Comparison of ENCODE assay signal across 19 cellular contexts in the genomic region with DNA sequence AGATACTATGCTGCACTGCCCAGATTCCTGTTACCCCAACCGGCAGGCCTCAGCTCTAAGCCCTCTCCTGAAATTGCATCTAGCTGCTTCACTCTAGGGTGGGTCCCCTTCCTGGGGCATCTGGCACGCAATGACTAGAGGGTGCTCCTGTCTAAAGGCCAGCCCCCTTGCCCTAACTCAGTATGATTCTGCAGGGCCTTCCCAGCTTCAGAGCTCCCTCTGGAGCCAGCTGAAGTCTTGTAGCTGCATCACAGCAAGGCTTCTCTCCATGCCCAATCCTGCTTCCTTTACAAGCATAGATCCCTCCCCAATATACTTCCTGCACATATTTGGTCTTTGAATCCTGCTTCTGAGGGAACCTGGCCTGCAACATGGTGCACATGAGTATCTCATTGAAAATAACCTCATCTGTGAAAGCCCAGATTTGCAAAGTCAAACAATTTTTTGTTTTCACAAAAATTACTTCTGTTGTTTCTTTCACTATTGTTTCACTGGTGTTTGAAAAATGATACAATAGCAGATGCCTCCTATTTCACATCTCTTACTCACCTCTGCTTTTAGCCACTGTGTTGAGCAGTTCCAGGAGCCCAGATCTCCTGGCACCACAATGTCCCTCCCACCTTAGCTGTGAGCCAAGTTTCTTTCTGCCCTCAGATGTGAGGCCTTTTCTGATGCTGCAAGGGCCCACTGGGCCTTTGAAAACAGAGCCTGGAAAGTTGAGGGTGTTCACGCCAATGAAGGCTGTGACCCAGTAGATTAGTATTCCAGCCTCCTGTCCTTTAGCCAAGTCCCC.
DNase-seq lines count a peak whose midpoint lies in the region; ATAC-seq and TF ChIP-seq lines count a peak whose summit lies in the region.
"Had no signal": no experiment of that assay in that cellular context is flagged by ENCODE, and none has a peak within 500 bp of the region (broad histone marks: within the 10 kb centered on the region; RNA-seq: fewer than 3 reads in every experiment).

No MANE protein-coding gene starts in this region.

- no peaks in the 10 kb centered on the region for H3K27me3 ChIP-seq in PC-3 (ENCODE audit: low read length)
- H3K27me3 ChIP-seq in left ventricle myocardium inferior (ENCODE audit: low read depth): no peaks in the 10 kb centered on the region
- H3K27me3 ChIP-seq: ascending aorta had no signal

- H3K4me3 ChIP-seq in PC-3 (ENCODE audit: low read length) (no peak overlapping the region), left ventricle myocardium inferior (no peak overlapping the region)
- H3K4me3 ChIP-seq: ascending aorta; BLaER1 treated with 17β-estradiol and CSF1 and Interleukin-3, amounts not matched to agents 10 nM and 100 nM; smooth muscle cell had no signal

- no peaks in the 10 kb centered on the region for H3K79me2 ChIP-seq in PC-3 (ENCODE audit: low read length)

- CTCF ChIA-PET in PC-3 (lab: Charles Lee): no interaction called here

- H3K4me1 ChIP-seq in PC-3 (ENCODE audit: insufficient read depth, low read length): no peaks in the 10 kb centered on the region
- H3K4me1 ChIP-seq in left ventricle myocardium inferior: peaks cover 11% of the 10 kb centered on the region
- H3K4me1 ChIP-seq: ascending aorta had no signal

- no peaks in the 10 kb centered on the region for H4K20me1 ChIP-seq in PC-3 (ENCODE audit: low read length)
- H4K20me1 ChIP-seq: BLaER1 treated with 17β-estradiol and CSF1 and Interleukin-3, amounts not matched to agents 10 nM and 100 nM had no signal

- peaks cover 17% of the 10 kb centered on the region for H3K27me3 Mint-ChIP-seq in activated T-helper 1 cell treated with anti-CD3 and anti-CD28 coated beads, Interleukin-12 subunit alpha, Interleukin-12 subunit beta, Interleukin-2, Interleukin-4 antibody, amounts not matched to agents 30 ng/mL and 10 ng/mL and 1 ng/mL, durations not matched to agents 14 hours and 24 hours and 36 hours (ENCODE audit: insufficient read depth)
- H3K27me3 Mint-ChIP-seq in activated naive CD8-positive, alpha-beta T cell treated with anti-CD3 and anti-CD28 coated beads, Interleukin-2, amount 50 U/mL, for 24 hours: peaks cover 11% of the 10 kb centered on the region
- H3K27me3 Mint-ChIP-seq: stimulated activated memory B cell treated with anti-CD40 and anti-IgM and Interleukin-4, amounts not matched to agents 10 μg/mL and 1 μg/mL and 100 μg/mL, for 72 hours had no signal

- BruUV-seq in PC-3 (replicated peaks; lab: Mats Ljungman, UMichigan): no TSS peak

- H3K4me1 Mint-ChIP-seq in activated T-helper 1 cell treated with anti-CD3 and anti-CD28 coated beads, Interleukin-12 subunit alpha, Interleukin-12 subunit beta, Interleukin-2, Interleukin-4 antibody, amounts not matched to agents 30 ng/mL and 10 ng/mL and 1 ng/mL, durations not matched to agents 14 hours and 24 hours and 36 hours (ENCODE audit: low read depth): peaks cover 6% of the 10 kb centered on the region
- H3K4me1 Mint-ChIP-seq in activated naive CD8-positive, alpha-beta T cell treated with anti-CD3 and anti-CD28 coated beads, Interleukin-2, amount 50 U/mL, for 24 hours: no peaks in the 10 kb centered on the region
- H3K4me1 Mint-ChIP-seq: stimulated activated memory B cell treated with anti-CD40 and anti-IgM and Interleukin-4, amounts not matched to agents 10 μg/mL and 1 μg/mL and 100 μg/mL, for 72 hours had no signal

- H3K27ac ChIP-seq in PC-3 (ENCODE audit: low read length) (no peak overlapping the region), left ventricle myocardium inferior (replicated peaks) (peak overlapping the region; percentile 29)
- H3K27ac ChIP-seq: ascending aorta; BLaER1 treated with 17β-estradiol and CSF1 and Interleukin-3, amounts not matched to agents 10 nM and 100 nM; WERI-Rb-1 had no signal

- H2AFZ ChIP-seq in PC-3 (ENCODE audit: low read length): no peak overlapping the region

- no peaks in the 10 kb centered on the region for H3K9me2 ChIP-seq in PC-3 (replicated peaks; ENCODE audit: low read length)

- H3K9ac ChIP-seq in PC-3 (ENCODE audit: low read length): no peak overlapping the region
- H3K9ac ChIP-seq: BLaER1 treated with 17β-estradiol and CSF1 and Interleukin-3, amounts not matched to agents 10 nM and 100 nM had no signal

- no peak overlapping the region for H3K27ac Mint-ChIP-seq in activated T-helper 1 cell treated with anti-CD3 and anti-CD28 coated beads, Interleukin-12 subunit alpha, Interleukin-12 subunit beta, Interleukin-2, Interleukin-4 antibody, amounts not matched to agents 30 ng/mL and 10 ng/mL and 1 ng/mL, durations not matched to agents 14 hours and 24 hours and 36 hours
- no peak overlapping the region for H3K27ac Mint-ChIP-seq in activated naive CD8-positive, alpha-beta T cell treated with anti-CD3 and anti-CD28 coated beads, Interleukin-2, amount 50 U/mL, for 24 hours
- H3K27ac Mint-ChIP-seq: activated naive CD4-positive, alpha-beta T cell treated with anti-CD3 and anti-CD28 coated beads, Interleukin-2, amount 50 U/mL, for 72 hours; activated T-helper 2 cell treated with anti-CD3 and anti-CD28 coated beads, Interferon-gamma antibody, Interleukin-2, Interleukin-4, amounts not matched to agents 10 μg/mL and 5 μg/mL and 100 μg/mL, durations not matched to agents 14 hours and 24 hours and 36 hours; dendritic cell treated with granulocyte-macrophage colony-stimulating factor and Interleukin-4, amounts not matched to agents 40 ng/mL and 50 ng/mL, for 4 days; stimulated activated memory B cell treated with anti-CD40 and anti-IgM and Interleukin-4, amounts not matched to agents 10 μg/mL and 1 μg/mL and 100 μg/mL, for 72 hours had no signal

- no peak overlapping the region for H3K4me3 Mint-ChIP-seq in activated T-helper 1 cell treated with anti-CD3 and anti-CD28 coated beads, Interleukin-12 subunit alpha, Interleukin-12 subunit beta, Interleukin-2, Interleukin-4 antibody, amounts not matched to agents 30 ng/mL and 10 ng/mL and 1 ng/mL, durations not matched to agents 14 hours and 24 hours and 36 hours
- H3K4me3 Mint-ChIP-seq in activated naive CD8-positive, alpha-beta T cell treated with anti-CD3 and anti-CD28 coated beads, Interleukin-2, amount 50 U/mL, for 24 hours: no peak overlapping the region
- H3K4me3 Mint-ChIP-seq: dendritic cell treated with granulocyte-macrophage colony-stimulating factor and Interleukin-4, amounts not matched to agents 40 ng/mL and 50 ng/mL, for 4 days; stimulated activated memory B cell treated with anti-CD40 and anti-IgM and Interleukin-4, amounts not matched to agents 10 μg/mL and 1 μg/mL and 100 μg/mL, for 72 hours had no signal

- intact Hi-C loops in Right ventricle myocardium inferior (cut with DNase I): no loop called here
- intact Hi-C loops in cardiac septum (cut with DNase I): no loop called here
- intact Hi-C loops in PC-3 (cut with micrococcal nuclease): no loop called here
- intact Hi-C loops in left ventricle myocardium inferior (cut with micrococcal nuclease): no loop called here
- intact Hi-C loops in activated T-helper 1 cell treated with anti-CD3 and anti-CD28 coated beads, Interleukin-12 subunit alpha, Interleukin-12 subunit beta, Interleukin-2, Interleukin-4 antibody, amounts not matched to agents 30 ng/mL and 10 ng/mL and 1 ng/mL, durations not matched to agents 14 hours and 24 hours and 36 hours (cut with micrococcal nuclease): no loop called here

- no peaks in the 10 kb centered on the region for H3K36me3 ChIP-seq in PC-3 (ENCODE audit: low read depth, low read length)
- no peaks in the 10 kb centered on the region for H3K36me3 ChIP-seq in left ventricle myocardium inferior
- H3K36me3 ChIP-seq: ascending aorta; BLaER1 treated with 17β-estradiol and CSF1 and Interleukin-3, amounts not matched to agents 10 nM and 100 nM; WERI-Rb-1 had no signal

- DNase-seq in Right ventricle myocardium inferior (ENCODE audit: missing footprints): no peak
- DNase-seq in cardiac septum (ENCODE audit: low spot score): no peak
- DNase-seq in PC-3: no peak
- no peak for DNase-seq in left ventricle myocardium inferior
- no peak for DNase-seq in activated T-helper 1 cell treated with anti-CD3 and anti-CD28 coated beads, Interleukin-12 subunit alpha, Interleukin-12 subunit beta, Interleukin-2, Interleukin-4 antibody, amounts not matched to agents 30 ng/mL and 10 ng/mL and 1 ng/mL, durations not matched to agents 14 hours and 24 hours and 36 hours (ENCODE audit: low spot score)
- DNase-seq in activated naive CD8-positive, alpha-beta T cell treated with anti-CD3 and anti-CD28 coated beads, Interleukin-2, amount 50 U/mL, for 24 hours: no peak
- DNase-seq: caudate nucleus, EL, mammary epithelial cell, NCI-H1417, WERI-Rb-1 had no signal

- POLR2A ChIA-PET in PC-3 (lab: Charles Lee; ENCODE audit: unreplicated experiment): no interaction called here

- peak; percentile 48 for ATAC-seq in Right ventricle myocardium inferior
- ATAC-seq in PC-3: peak; percentile 27; the same call in 1 of the 2 replicates
- no peak for ATAC-seq in activated naive CD8-positive, alpha-beta T cell treated with anti-CD3 and anti-CD28 coated beads, Interleukin-2, amount 50 U/mL, for 24 hours
- no peak for ATAC-seq in GM18517 (IDR thresholded peaks at IDR 0.05; ENCODE audit: unreplicated experiment)
- ATAC-seq: stimulated activated memory B cell treated with anti-CD40 and anti-IgM and Interleukin-4, amounts not matched to agents 10 μg/mL and 1 μg/mL and 100 μg/mL, for 72 hours had no signal

- no peak for TF ChIP-seq CTCF in PC-3 (conservative IDR thresholded peaks at IDR 0.05; ENCODE audit: low read depth, low read length)
- TF ChIP-seq CTCF in left ventricle myocardium inferior (IDR thresholded peaks at IDR 0.05; ENCODE audit: borderline replicate concordance): no peak

- no peaks in the 10 kb centered on the region for H3K36me3 Mint-ChIP-seq in activated T-helper 1 cell treated with anti-CD3 and anti-CD28 coated beads, Interleukin-12 subunit alpha, Interleukin-12 subunit beta, Interleukin-2, Interleukin-4 antibody, amounts not matched to agents 30 ng/mL and 10 ng/mL and 1 ng/mL, durations not matched to agents 14 hours and 24 hours and 36 hours (ENCODE audit: low read depth)
- no peaks in the 10 kb centered on the region for H3K36me3 Mint-ChIP-seq in activated naive CD8-positive, alpha-beta T cell treated with anti-CD3 and anti-CD28 coated beads, Interleukin-2, amount 50 U/mL, for 24 hours (ENCODE audit: low read depth)
- H3K36me3 Mint-ChIP-seq: activated naive CD4-positive, alpha-beta T cell treated with anti-CD3 and anti-CD28 coated beads, Interleukin-2, amount 50 U/mL, for 72 hours; stimulated activated memory B cell treated with anti-CD40 and anti-IgM and Interleukin-4, amounts not matched to agents 10 μg/mL and 1 μg/mL and 100 μg/mL, for 72 hours had no signal

- no peaks in the 10 kb centered on the region for H3F3A ChIP-seq in PC-3 (ENCODE audit: low read length, unreplicated experiment)

- peaks cover 5% of the 10 kb centered on the region for H3K9me3 Mint-ChIP-seq in activated T-helper 1 cell treated with anti-CD3 and anti-CD28 coated beads, Interleukin-12 subunit alpha, Interleukin-12 subunit beta, Interleukin-2, Interleukin-4 antibody, amounts not matched to agents 30 ng/mL and 10 ng/mL and 1 ng/mL, durations not matched to agents 14 hours and 24 hours and 36 hours
- H3K9me3 Mint-ChIP-seq in activated naive CD8-positive, alpha-beta T cell treated with anti-CD3 and anti-CD28 coated beads, Interleukin-2, amount 50 U/mL, for 24 hours: peaks cover 4% of the 10 kb centered on the region

- H3K4me2 ChIP-seq in PC-3 (ENCODE audit: low read length): no peak overlapping the region
- H3K4me2 ChIP-seq: smooth muscle cell had no signal

- no peaks in the 10 kb centered on the region for H3K9me3 ChIP-seq in PC-3 (ENCODE audit: low read length)
- H3K9me3 ChIP-seq in left ventricle myocardium inferior (replicated peaks): peaks cover 6% of the 10 kb centered on the region
- H3K9me3 ChIP-seq: ascending aorta had no signal

Comparison
In these comparisons a context has a peak if more than half of its experiments do, and no peak if none do; other contexts are left out.
1. ATAC-seq: peak in Right ventricle myocardium inferior (single experiment) and PC-3 (single experiment); none in activated naive CD8-positive, alpha-beta T cell treated with anti-CD3 and anti-CD28 coated beads, Interleukin-2, amount 50 U/mL, for 24 hours (single experiment) and GM18517 (single experiment).